ENCODE assay signal across 8 cellular contexts in genomic region chr9:111483419-111483861, GRCh38.
DNase-seq lines count a peak whose midpoint lies in the region; FAIRE-seq lines count a peak whose summit lies in the region.

No MANE protein-coding gene starts in this region.

- no peak for FAIRE-seq in RCC 7860 (lab: Jason Lieb, UNC)

- H3K4me3 ChIP-seq in HAP-1: peak overlapping the region; percentile 66; the same call in 1 of the 2 replicates
- peak overlapping the region; percentile 87 for H3K4me3 ChIP-seq in skeletal muscle cell (ENCODE audit: low read depth, low read length)

- H3K9me3 ChIP-seq in HAP-1: no peaks in the 10 kb centered on the region

- no peaks in the 10 kb centered on the region for H3K36me3 ChIP-seq in HAP-1 (replicated peaks)

- in situ Hi-C loops in HAP-1 (cut with MboI; ENCODE audit: low sequenced_read_pairs): no loop called here

- no peaks in the 10 kb centered on the region for H3K27me3 ChIP-seq in HAP-1 (ENCODE audit: low read depth)

- DNase-seq in NCI-H748 (lab: John Stamatoyannopoulos, UW; ENCODE audit: unreplicated experiment): peak; percentile 81
- no peak for DNase-seq in NCI-H748 treated with DMSO at 0.1 percent for 48 hours (lab: John Stamatoyannopoulos, UW)
- peak; percentile 32 to 67 for DNase-seq in HAP-1 (ENCODE audit: low spot score in 2 of 2)
- peak; percentile 21 for DNase-seq in NCI-H1092 (lab: John Stamatoyannopoulos, UW)
- DNase-seq in activated T-cell treated with anti-CD3 and anti-CD28 coated beads, Interleukin-2, amount 50 U/mL, for 48 hours: peak; percentile 60 to 68
- DNase-seq in germinal center (ENCODE audit: low spot score): peak; percentile 66
- DNase-seq in skeletal muscle cell (ENCODE audit: low read depth): no peak
- DNase-seq in RCC 7860 (ENCODE audit: low spot score): no peak

- peaks cover 16% of the 10 kb centered on the region for H3K4me1 ChIP-seq in HAP-1

Comparison
In these comparisons a context has a peak if more than half of its experiments do, and no peak if none do; other contexts are left out.
1. DNase-seq: peak in NCI-H748 (single experiment), HAP-1 (2 of 2), NCI-H1092 (single experiment), activated T-cell treated with anti-CD3 and anti-CD28 coated beads, Interleukin-2, amount 50 U/mL, for 48 hours (2 of 2) and germinal center (single experiment); none in NCI-H748 treated with DMSO at 0.1 percent for 48 hours (single experiment), skeletal muscle cell (single experiment) and RCC 7860 (single experiment).